ENCODE assay signal across 21 cellular contexts in the genomic region with DNA sequence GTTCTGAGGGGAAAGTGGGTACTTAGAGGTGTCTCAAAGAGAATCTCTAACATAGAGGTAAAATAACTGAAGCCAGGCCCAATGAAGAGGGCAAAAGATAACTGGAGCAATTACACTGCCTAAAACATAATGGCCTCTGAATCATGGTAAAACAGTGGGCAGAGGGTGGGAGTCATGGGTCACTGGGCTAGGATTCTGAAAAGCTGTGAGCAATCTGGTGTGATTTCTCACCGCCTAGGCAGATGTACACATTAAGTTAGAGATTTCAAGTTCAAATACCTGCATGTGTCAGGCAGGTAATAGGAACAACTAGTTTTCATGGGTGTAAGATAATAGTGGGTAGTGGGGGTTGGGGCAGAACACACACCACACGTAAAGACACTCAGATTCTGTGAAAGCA.
"Had no signal": no experiment of that assay in that cellular context is flagged by ENCODE, and none has a peak within 500 bp of the region (broad histone marks: within the 10 kb centered on the region; RNA-seq: fewer than 3 reads in every experiment).

No MANE protein-coding gene starts in this region.

- H3K4me3 ChIP-seq: MG63 had no signal

- H3K36me3 ChIP-seq: MG63 had no signal

- H3K9me3 ChIP-seq: MG63, SK-N-SH had no signal

- ATAC-seq: HepG2 had no signal

- H3K27me3 ChIP-seq: MG63 had no signal

- DNase-seq: IMR-90, Karpas-422, KG1, MG63, NCI-H1092, NCI-H1105 treated with DMSO at 0.1 percent for 48 hours, NCI-H1417 treated with DMSO at 0.1 percent for 48 hours, NCI-H187, NCI-H2029, NCI-H2081 treated with DMSO at 0.1 percent for 48 hours, NCI-H2171, NCI-H226, NCI-H446, NCI-H510A, NCI-H69, NCI-H774, SHP77, SK-N-SH, SW 1271 had no signal

- H3K27ac ChIP-seq: RWPE1 had no signal

- FAIRE-seq: HepG2 had no signal
